11 cellular contexts compared by ENCODE assay signal in genomic region chr10:33460461-33461294, GRCh38.
DNase-seq lines count a peak whose midpoint lies in the region; ATAC-seq, FAIRE-seq and TF ChIP-seq lines count a peak whose summit lies in the region.
"Had no signal": no experiment of that assay in that cellular context is flagged by ENCODE, and none has a peak within 500 bp of the region (broad histone marks: within the 10 kb centered on the region; RNA-seq: fewer than 3 reads in every experiment).

No MANE protein-coding gene starts in this region.

- no peaks in the 10 kb centered on the region for H3K36me3 Mint-ChIP-seq in chondrocyte (ENCODE audit: low read depth)
- no peaks in the 10 kb centered on the region for H3K36me3 Mint-ChIP-seq in activated CD4-positive, alpha-beta memory T cell treated with anti-CD3 and anti-CD28 coated beads, Interleukin-2, amount 10 ng/mL, durations not matched to agents 7 days and 5 days (ENCODE audit: low read depth)
- no peaks in the 10 kb centered on the region for H3K36me3 Mint-ChIP-seq in activated T-cell treated with anti-CD3 and anti-CD28 coated beads, Interleukin-2, amount 50 U/mL, for 4 hours (ENCODE audit: insufficient read depth)

- H3K4me3 Mint-ChIP-seq in chondrocyte (ENCODE audit: unreplicated experiment) = no peak overlapping the region
- H3K4me3 Mint-ChIP-seq in activated CD4-positive, alpha-beta memory T cell treated with anti-CD3 and anti-CD28 coated beads, Interleukin-2, amount 10 ng/mL, durations not matched to agents 7 days and 5 days = no peak overlapping the region
- H3K4me3 Mint-ChIP-seq in activated T-cell treated with anti-CD3 and anti-CD28 coated beads, Interleukin-2, amount 50 U/mL, for 4 hours = no peak overlapping the region

- POLR2A ChIA-PET in activated CD4-positive, alpha-beta memory T cell treated with anti-CD3 and anti-CD28 coated beads, Interleukin-2, amount 10 ng/mL, durations not matched to agents 7 days and 5 days (lab: Charles Lee) = no interaction called here

- TF ChIP-seq POLR2A in H54 (IDR thresholded peaks at IDR 0.05; ENCODE audit: low read depth, low read length) (no peak), suprapubic skin (IDR thresholded peaks at IDR 0.05) (no peak)

- no peak overlapping the region for H3K27ac ChIP-seq in suprapubic skin
- H3K27ac ChIP-seq: RWPE1 had no signal

- H3K4me3 ChIP-seq in suprapubic skin = no peak overlapping the region

- no peak for DNase-seq in H54 (ENCODE audit: insufficient read length, low spot score)
- DNase-seq in chondrocyte (ENCODE audit: low spot score) = no peak
- peak; percentile 47 for DNase-seq in kidney tubule cell (ENCODE audit: low spot score)
- peak; percentile 32 for DNase-seq in stromal cell of bone marrow (ENCODE audit: low read depth)
- no peak for DNase-seq in suprapubic skin (ENCODE audit: low spot score in 2 of 2)
- DNase-seq in D721Med (ENCODE audit: insufficient read length, low spot score) = no peak
- DNase-seq in activated CD4-positive, alpha-beta memory T cell treated with anti-CD3 and anti-CD28 coated beads, Interleukin-2, amount 10 ng/mL, durations not matched to agents 7 days and 5 days = no peak
- DNase-seq in activated T-cell treated with anti-CD3 and anti-CD28 coated beads, Interleukin-2, amount 50 U/mL, for 4 hours = no peak
- DNase-seq: activated effector memory CD4-positive, alpha-beta T cell treated with anti-CD3 and anti-CD28 coated beads, Interleukin-2, amount 50 U/mL, for 16 hours; NCI-H2171 treated with DMSO at 0.1 percent for 48 hours had no signal

- CTCF ChIA-PET in activated CD4-positive, alpha-beta memory T cell treated with anti-CD3 and anti-CD28 coated beads, Interleukin-2, amount 10 ng/mL, durations not matched to agents 7 days and 5 days (lab: Charles Lee) = no interaction called here

- H3K9me3 Mint-ChIP-seq in chondrocyte (ENCODE audit: low read depth) = no peaks in the 10 kb centered on the region
- no peaks in the 10 kb centered on the region for H3K9me3 Mint-ChIP-seq in activated CD4-positive, alpha-beta memory T cell treated with anti-CD3 and anti-CD28 coated beads, Interleukin-2, amount 10 ng/mL, durations not matched to agents 7 days and 5 days
- H3K9me3 Mint-ChIP-seq in activated T-cell treated with anti-CD3 and anti-CD28 coated beads, Interleukin-2, amount 50 U/mL, for 4 hours = no peaks in the 10 kb centered on the region

- WGBS in suprapubic skin = 60% methylated on average over 6 of the region's 6 CpGs

- H3K4me1 ChIP-seq in suprapubic skin = peaks cover 12% of the 10 kb centered on the region

- FAIRE-seq in H54 (lab: Jason Lieb, UNC) = peak; percentile 38
- no peak for FAIRE-seq in D721Med (lab: Jason Lieb, UNC)

- no peak for ATAC-seq in activated T-cell treated with anti-CD3 and anti-CD28 coated beads, Interleukin-2, amount 50 U/mL, for 4 hours

- H3K27ac Mint-ChIP-seq in chondrocyte (ENCODE audit: unreplicated experiment) = peak overlapping the region; percentile 39
- H3K27ac Mint-ChIP-seq in activated CD4-positive, alpha-beta memory T cell treated with anti-CD3 and anti-CD28 coated beads, Interleukin-2, amount 10 ng/mL, durations not matched to agents 7 days and 5 days = no peak overlapping the region

- TF ChIP-seq EP300 in suprapubic skin (IDR thresholded peaks at IDR 0.05) = no peak

- no peaks in the 10 kb centered on the region for H3K36me3 ChIP-seq in suprapubic skin

- H3K27me3 Mint-ChIP-seq in chondrocyte (ENCODE audit: low read depth) = no peaks in the 10 kb centered on the region
- H3K27me3 Mint-ChIP-seq in activated CD4-positive, alpha-beta memory T cell treated with anti-CD3 and anti-CD28 coated beads, Interleukin-2, amount 10 ng/mL, durations not matched to agents 7 days and 5 days = no peaks in the 10 kb centered on the region
- H3K27me3 Mint-ChIP-seq in activated T-cell treated with anti-CD3 and anti-CD28 coated beads, Interleukin-2, amount 50 U/mL, for 4 hours (ENCODE audit: low read depth) = peaks cover 5% of the 10 kb centered on the region

- H3K4me1 Mint-ChIP-seq in chondrocyte (ENCODE audit: low read depth) = peaks cover 10% of the 10 kb centered on the region
- H3K4me1 Mint-ChIP-seq in activated CD4-positive, alpha-beta memory T cell treated with anti-CD3 and anti-CD28 coated beads, Interleukin-2, amount 10 ng/mL, durations not matched to agents 7 days and 5 days = no peaks in the 10 kb centered on the region
- H3K4me1 Mint-ChIP-seq in activated T-cell treated with anti-CD3 and anti-CD28 coated beads, Interleukin-2, amount 50 U/mL, for 4 hours (ENCODE audit: low read depth) = no peaks in the 10 kb centered on the region

- TF ChIP-seq CTCF in chondrocyte (IDR thresholded peaks at IDR 0.05) = no peak
- no peak for TF ChIP-seq CTCF in suprapubic skin (IDR thresholded peaks at IDR 0.05)
- TF ChIP-seq CTCF in D721Med (IDR thresholded peaks at IDR 0.05; ENCODE audit: insufficient read depth, missing control alignments) = no peak

- H3K27me3 ChIP-seq in suprapubic skin = no peaks in the 10 kb centered on the region

- H3K9me3 ChIP-seq in suprapubic skin = no peaks in the 10 kb centered on the region

Comparison
In these comparisons a context has a peak if more than half of its experiments do, and no peak if none do; other contexts are left out.
1. DNase-seq: peak in kidney tubule cell (single experiment) and stromal cell of bone marrow (single experiment); none in H54 (single experiment), chondrocyte (single experiment), suprapubic skin (0 of 2), D721Med (single experiment), activated CD4-positive, alpha-beta memory T cell treated with anti-CD3 and anti-CD28 coated beads, Interleukin-2, amount 10 ng/mL, durations not matched to agents 7 days and 5 days (single experiment) and activated T-cell treated with anti-CD3 and anti-CD28 coated beads, Interleukin-2, amount 50 U/mL, for 4 hours (single experiment).